Comparison of ENCODE assay signal across 18 cellular contexts in genomic region chr4:168636040-168636439, GRCh38.
DNase-seq lines count a peak whose midpoint lies in the region; ATAC-seq, FAIRE-seq and TF ChIP-seq lines count a peak whose summit lies in the region.
"Had no signal": no experiment of that assay in that cellular context is flagged by ENCODE, and none has a peak within 500 bp of the region (broad histone marks: within the 10 kb centered on the region; RNA-seq: fewer than 3 reads in every experiment).

No MANE protein-coding gene starts in this region.

- H3K4me3 ChIP-seq in SK-N-SH (ENCODE audit: low read depth in 2 of 2, low read length in 1 of 2) = no peak overlapping the region
- no peak overlapping the region for H3K4me3 ChIP-seq in endothelial cell of umbilical vein (replicated peaks in 1 of 3; ENCODE audit: insufficient read depth in 1 of 3, low read depth in 1 of 3, low read length in 3 of 3)
- H3K4me3 ChIP-seq in parathyroid adenoma (ENCODE audit: low read depth, low read length) = no peak overlapping the region
- H3K4me3 ChIP-seq in upper lobe of right lung = no peak overlapping the region
- no peak overlapping the region for H3K4me3 ChIP-seq in mesendoderm (ENCODE audit: low read length)
- H3K4me3 ChIP-seq: dorsolateral prefrontal cortex had no signal

- H3K9ac ChIP-seq in SK-N-SH = peak overlapping the region; percentile 62; the same call in 1 of the 2 replicates
- no peak overlapping the region for H3K9ac ChIP-seq in endothelial cell of umbilical vein (replicated peaks; ENCODE audit: extremely low read depth, insufficient read depth, low read length)
- no peak overlapping the region for H3K9ac ChIP-seq in parathyroid adenoma
- no peak overlapping the region for H3K9ac ChIP-seq in mesendoderm (ENCODE audit: low read length)

- no peak overlapping the region for H3K23ac ChIP-seq in mesendoderm (ENCODE audit: low read length)

- H2BK5ac ChIP-seq in mesendoderm (ENCODE audit: low read length) = no peak overlapping the region

- intact Hi-C loops in endothelial cell of umbilical vein (cut with micrococcal nuclease) = no loop called here
- intact Hi-C loops in upper lobe of right lung (cut with DNase I) = no loop called here

- H3K4me2 ChIP-seq in SK-N-SH (peak overlapping the region; percentile 90), endothelial cell of umbilical vein (ENCODE audit: insufficient read depth, low read length) (no peak overlapping the region), parathyroid adenoma (ENCODE audit: low read length) (no peak overlapping the region), mesendoderm (ENCODE audit: low read length) (no peak overlapping the region)

- CTCF ChIA-PET in SK-N-SH (lab: Yijun Ruan, JAX) = interaction anchor here (1.4 kb wide), 1 partner anchor 12 kb away, joined by 4 read pairs; no protein-coding TSS in a partner anchor
- CTCF ChIA-PET in endothelial cell of umbilical vein (lab: Charles Lee) = interaction anchor here (1.4 to 2.3 kb wide), 7 partner anchors 15 to 122 kb away, joined by 3 to 9 read pairs (median 4); no protein-coding TSS in a partner anchor

- H4K20me1 ChIP-seq in SK-N-SH (ENCODE audit: insufficient read depth) (no peaks in the 10 kb centered on the region), endothelial cell of umbilical vein (replicated peaks; ENCODE audit: control insufficient read depth, extremely low read depth, insufficient read depth, low read length) (no peaks in the 10 kb centered on the region)

- no peaks in the 10 kb centered on the region for H3K9me2 ChIP-seq in SK-N-SH

- H3K9me1 ChIP-seq in endothelial cell of umbilical vein (replicated peaks; ENCODE audit: control insufficient read depth, extremely low read depth, insufficient read depth, low read length) = no peaks in the 10 kb centered on the region

- H2BK120ac ChIP-seq in mesendoderm (ENCODE audit: low read depth, low read length) = no peak overlapping the region

- TF ChIP-seq POLR2A in endothelial cell of umbilical vein (IDR thresholded peaks at IDR 0.05; ENCODE audit: low read depth, low read length) = no peak

- H3K79me2 ChIP-seq in SK-N-SH (ENCODE audit: insufficient read depth) = peaks cover 55% of the 10 kb centered on the region
- H3K79me2 ChIP-seq in endothelial cell of umbilical vein (ENCODE audit: control insufficient read depth, insufficient read depth, low read length) = no peaks in the 10 kb centered on the region
- peaks cover 14% of the 10 kb centered on the region for H3K79me2 ChIP-seq in parathyroid adenoma
- no peaks in the 10 kb centered on the region for H3K79me2 ChIP-seq in mesendoderm (ENCODE audit: control insufficient read depth, insufficient read depth, low read length)

- H3K56ac ChIP-seq in mesendoderm (ENCODE audit: low read length) = no peak overlapping the region

- WGBS in SK-N-SH (ENCODE audit: low lambda C conversion rate) = 91% methylated on average over 5 of the region's 5 CpGs
- WGBS in mesendoderm (ENCODE audit: extremely low coverage, insufficient coverage, low lambda C conversion rate) = no CpG with 5 or more reads among the region's 5 CpGs

- no peak overlapping the region for H2BK15ac ChIP-seq in mesendoderm (replicated peaks; ENCODE audit: low read depth)

- DNase-seq in SK-N-SH (no peak), endothelial cell of umbilical vein (ENCODE audit: low read depth, low spot score) (no peak), upper lobe of right lung (no peak), mesendoderm (no peak), NCI-H446 treated with DMSO at 0.1 percent for 48 hours (lab: John Stamatoyannopoulos, UW) (no peak)
- DNase-seq in stimulated activated CD8-positive, alpha-beta memory T cell treated with anti-CD3 and anti-CD28 coated beads, Interleukin-4, amount 100 ng/mL, for 48 hours = no peak
- DNase-seq: activated CD4-positive, alpha-beta T cell treated with anti-CD3 and anti-CD28 coated beads for 48 hours; activated naive CD4-positive, alpha-beta T cell treated with Interleukin-2 at 50 U/mL for 16 hours; dorsolateral prefrontal cortex; hippocampal formation; left colon; NCI-H146; SIG-M5; T1000 had no signal

- no peak overlapping the region for H4K5ac ChIP-seq in mesendoderm (ENCODE audit: low read length)

- peak; percentile 26 for FAIRE-seq in endothelial cell of umbilical vein (lab: Jason Lieb, UNC)
- FAIRE-seq: GM18507 had no signal

- no peaks in the 10 kb centered on the region for H3K36me3 ChIP-seq in SK-N-SH (replicated peaks in 1 of 2; ENCODE audit: control insufficient read depth in 1 of 2, insufficient read depth in 2 of 2, low read length in 1 of 2)
- no peaks in the 10 kb centered on the region for H3K36me3 ChIP-seq in endothelial cell of umbilical vein (ENCODE audit: control insufficient read depth in 2 of 2, extremely low read depth in 1 of 2, insufficient read depth in 2 of 2, low read length in 2 of 2)
- no peaks in the 10 kb centered on the region for H3K36me3 ChIP-seq in parathyroid adenoma (ENCODE audit: control insufficient read depth, insufficient read depth, low read length)
- no peaks in the 10 kb centered on the region for H3K36me3 ChIP-seq in upper lobe of right lung
- no peaks in the 10 kb centered on the region for H3K36me3 ChIP-seq in mesendoderm (ENCODE audit: control insufficient read depth, insufficient read depth, low read length)

- H3K27ac ChIP-seq in SK-N-SH (ENCODE audit: low read depth in 2 of 2, low read length in 1 of 2) (peak overlapping the region in 1 of 2 experiments; percentile 93; a peak in 2 of 4 replicates), endothelial cell of umbilical vein (ENCODE audit: insufficient read depth, low read depth, low read length) (peak overlapping the region; percentile 16), parathyroid adenoma (peak overlapping the region; percentile 96), upper lobe of right lung (peak overlapping the region; percentile 0), mesendoderm (ENCODE audit: low read depth, low read length) (no peak overlapping the region)
- H3K27ac ChIP-seq: 22Rv1, dorsolateral prefrontal cortex had no signal

- H2AFZ ChIP-seq in SK-N-SH (ENCODE audit: low read depth) (no peak overlapping the region), endothelial cell of umbilical vein (ENCODE audit: low read depth, low read length) (no peak overlapping the region), parathyroid adenoma (no peak overlapping the region)

- no peak overlapping the region for H2AK5ac ChIP-seq in mesendoderm (ENCODE audit: low read length)

- peaks cover 54% of the 10 kb centered on the region for H3F3A ChIP-seq in SK-N-SH (replicated peaks; ENCODE audit: insufficient read depth)

- BruUV-seq in endothelial cell of umbilical vein (replicated peaks; lab: Mats Ljungman, UMichigan) = no TSS peak

- H3K27me3 ChIP-seq in SK-N-SH (ENCODE audit: insufficient read depth) (no peaks in the 10 kb centered on the region), endothelial cell of umbilical vein (ENCODE audit: control insufficient read depth in 2 of 2, insufficient read depth in 2 of 2, low read length in 2 of 2) (no peaks in the 10 kb centered on the region), parathyroid adenoma (ENCODE audit: control insufficient read depth, insufficient read depth, low read length) (no peaks in the 10 kb centered on the region), upper lobe of right lung (peaks cover 15% of the 10 kb centered on the region), mesendoderm (ENCODE audit: insufficient read depth, low read length, poor library complexity) (no peaks in the 10 kb centered on the region)

- no peaks in the 10 kb centered on the region for H3K9me3 ChIP-seq in SK-N-SH
- H3K9me3 ChIP-seq in endothelial cell of umbilical vein (replicated peaks; ENCODE audit: control insufficient read depth, insufficient read depth, low read length) = no peaks in the 10 kb centered on the region
- H3K9me3 ChIP-seq in parathyroid adenoma (ENCODE audit: control insufficient read depth, low read length) = no peaks in the 10 kb centered on the region
- no peaks in the 10 kb centered on the region for H3K9me3 ChIP-seq in upper lobe of right lung

- dilution Hi-C loops in endothelial cell of umbilical vein (cut with MboI; ENCODE audit: extremely low pct_ligation_motif_present, low sequenced_read_pairs) = no loop called here

- no peaks in the 10 kb centered on the region for H3K79me1 ChIP-seq in mesendoderm (ENCODE audit: low read length)

- POLR2A ChIA-PET in SK-N-SH (lab: Yijun Ruan, JAX) = no interaction called here
- POLR2A ChIA-PET in endothelial cell of umbilical vein (lab: Charles Lee) = no interaction called here

- no peak for TF ChIP-seq RAD21 in SK-N-SH (IDR thresholded peaks at IDR 0.05; ENCODE audit: low read length)

- H3K4me1 ChIP-seq in SK-N-SH (ENCODE audit: control insufficient read depth in 1 of 2, insufficient read depth in 2 of 2, low read depth in 1 of 2, low read length in 1 of 2) = peaks cover 22 to 39% of the 10 kb centered on the region in 2 experiments
- H3K4me1 ChIP-seq in endothelial cell of umbilical vein (ENCODE audit: control insufficient read depth, extremely low read depth, insufficient read depth, low read length) = peaks cover 23% of the 10 kb centered on the region
- peaks cover 23% of the 10 kb centered on the region for H3K4me1 ChIP-seq in parathyroid adenoma
- peaks cover 22% of the 10 kb centered on the region for H3K4me1 ChIP-seq in upper lobe of right lung
- H3K4me1 ChIP-seq in mesendoderm (ENCODE audit: control insufficient read depth, low read depth, low read length) = no peaks in the 10 kb centered on the region

- ATAC-seq in SK-N-SH treated with all-trans-retinoic acid at 6 μM for 48 hours (no peak), upper lobe of right lung (no peak)
- ATAC-seq: left colon had no signal

- TF ChIP-seq EP300 in SK-N-SH (IDR thresholded peaks at IDR 0.05; ENCODE audit: borderline replicate concordance in 1 of 2, low read depth in 1 of 2, low read length in 1 of 2) = no peak

- H3K18ac ChIP-seq in mesendoderm (ENCODE audit: low read length) = no peak overlapping the region

- H3K4ac ChIP-seq in mesendoderm (ENCODE audit: low read depth, low read length) = no peak overlapping the region

- TF ChIP-seq CTCF in SK-N-SH (IDR thresholded peaks at IDR 0.05) = no peak
- no peak for TF ChIP-seq CTCF in endothelial cell of umbilical vein (IDR thresholded peaks at IDR 0.05; ENCODE audit: extremely low read depth in 1 of 2, insufficient read depth in 1 of 2, low read depth in 1 of 2, low read length in 2 of 2)
- no peak for TF ChIP-seq CTCF in parathyroid adenoma (IDR thresholded peaks at IDR 0.05)
- no peak for TF ChIP-seq CTCF in upper lobe of right lung (IDR thresholded peaks at IDR 0.05)

- no peak overlapping the region for H4K8ac ChIP-seq in mesendoderm (ENCODE audit: low read depth, low read length)

TF ChIP-seq in SK-N-SH treated with all-trans-retinoic acid at 6 μM for 48 hours, 23 proteins besides CTCF, POLR2A, EP300 and RAD21 (continues in another document):
- TF ChIP-seq GLIS3 (CRISPR knock-in tag; IDR thresholded peaks at IDR 0.05) = no peak
- no peak for TF ChIP-seq TCF4 (CRISPR knock-in tag; IDR thresholded peaks at IDR 0.05; ENCODE audit: borderline replicate concordance)
- TF ChIP-seq SNAI2 (CRISPR knock-in tag; IDR thresholded peaks at IDR 0.05) = no peak

TF ChIP-seq in endothelial cell of umbilical vein, 7 proteins besides CTCF, POLR2A, EP300 and RAD21 (continues in another document):
- TF ChIP-seq MAX (IDR thresholded peaks at IDR 0.05; ENCODE audit: insufficient read depth, insufficient read length) = no peak
